1 cellular context compared by ENCODE assay signal in the genomic region with DNA sequence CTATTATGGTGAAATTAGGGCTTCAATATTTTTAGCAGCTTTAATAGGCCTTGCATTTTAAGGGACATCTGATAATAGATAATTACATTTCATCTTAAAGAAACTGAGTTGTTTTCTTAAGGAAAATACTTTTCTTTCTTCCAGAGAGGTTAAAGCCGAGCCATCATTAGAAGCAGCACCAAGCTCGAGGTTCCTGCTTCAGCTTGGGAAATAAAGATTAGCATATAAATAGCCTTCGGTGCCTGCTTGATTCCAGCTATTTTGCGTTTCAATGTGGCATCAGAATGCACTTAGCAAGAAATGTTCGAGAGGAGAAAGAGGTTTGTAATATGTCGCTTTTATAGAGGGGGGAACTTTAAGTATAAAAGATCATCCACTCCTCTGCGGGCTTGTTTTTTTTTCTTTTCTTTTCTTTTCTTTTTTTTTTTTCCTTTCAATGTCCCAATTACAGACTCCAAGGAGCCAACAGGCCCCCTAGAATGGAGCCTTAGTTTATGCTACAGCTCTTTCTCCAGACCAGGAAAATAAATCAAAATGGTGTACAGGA.
TF ChIP-seq lines count a peak whose summit lies in the region.

No MANE protein-coding gene starts in this region.

TF ChIP-seq in endothelial cell of umbilical vein, 7 proteins besides CTCF, POLR2A, EP300 and RAD21 (continued from another document):
- TF ChIP-seq, protein P1, sequence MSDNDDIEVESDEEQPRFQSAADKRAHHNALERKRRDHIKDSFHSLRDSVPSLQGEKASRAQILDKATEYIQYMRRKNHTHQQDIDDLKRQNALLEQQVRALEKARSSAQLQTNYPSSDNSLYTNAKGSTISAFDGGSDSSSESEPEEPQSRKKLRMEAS (IDR thresholded peaks at IDR 0.05; ENCODE audit: insufficient read depth, insufficient read length) = no peak
